27 cellular contexts compared by ENCODE assay signal in the genomic region with DNA sequence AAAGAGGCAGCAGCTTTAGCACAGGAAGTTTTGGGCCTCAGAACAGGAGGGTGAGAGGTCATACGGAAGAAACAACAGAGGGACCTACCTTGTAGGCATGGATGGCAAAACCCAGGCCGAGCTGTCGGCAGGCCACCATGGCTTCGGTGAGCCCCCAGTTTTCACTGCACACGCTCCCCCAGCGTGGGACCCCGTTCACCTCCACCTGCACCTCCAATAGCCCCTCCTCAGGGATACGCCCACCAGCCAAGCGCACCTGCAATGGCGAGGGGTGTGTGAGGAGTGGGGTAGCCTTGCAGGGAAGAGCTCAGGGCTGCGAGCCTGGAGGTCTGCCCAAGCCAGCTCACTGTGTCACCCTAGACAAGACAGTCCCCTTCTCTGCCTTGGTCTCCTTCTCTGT. TPM values are rescaled to one million over a fixed set of nuclear protein-coding genes. Genes with fewer than 3 reads are reported as not detected.
"Had no signal": no experiment of that assay in that cellular context is flagged by ENCODE, and none has a peak within 500 bp of the region (broad histone marks: within the 10 kb centered on the region; RNA-seq: fewer than 3 reads in every experiment).

No MANE protein-coding gene starts in this region.

- H3K4me3 Mint-ChIP-seq: activated CD4-positive, alpha-beta T cell treated with anti-CD3 and anti-CD28 coated beads for 36 hours; activated CD8-positive, alpha-beta T cell treated with anti-CD3 and anti-CD28 coated beads, Interleukin-2, amount 10 ng/mL, durations not matched to agents 7 days and 5 days; activated naive CD8-positive, alpha-beta T cell treated with anti-CD3 and anti-CD28 coated beads, Interleukin-2, amount 50 U/mL, for 24 hours; brain; central memory CD8-positive, alpha-beta T cell had no signal

- H3K27ac Mint-ChIP-seq: activated naive CD8-positive, alpha-beta T cell treated with anti-CD3 and anti-CD28 coated beads, Interleukin-2, amount 50 U/mL, for 24 hours had no signal

- H3K9me3 Mint-ChIP-seq: activated naive CD4-positive, alpha-beta T cell treated with anti-CD3 and anti-CD28 coated beads, Interleukin-2, amount 50 U/mL, for 72 hours; activated naive CD8-positive, alpha-beta T cell treated with anti-CD3 and anti-CD28 coated beads, Interleukin-2, amount 50 U/mL, for 24 hours; brain; central memory CD8-positive, alpha-beta T cell had no signal

- H3K36me3 Mint-ChIP-seq: activated naive CD4-positive, alpha-beta T cell treated with anti-CD3 and anti-CD28 coated beads, Interleukin-2, amount 50 U/mL, for 72 hours; brain had no signal

- H3K9ac ChIP-seq: SK-N-SH had no signal

- H3K9me3 ChIP-seq: Peyer's patch, SJCRH30, SK-N-SH had no signal

- H3K4me1 ChIP-seq: Peyer's patch, SJCRH30 had no signal

- ATAC-seq: activated CD4-positive, alpha-beta T cell treated with anti-CD3 and anti-CD28 coated beads for 36 hours; activated CD8-positive, alpha-beta T cell treated with anti-CD3 and anti-CD28 coated beads, Interleukin-2, amount 10 ng/mL, durations not matched to agents 7 days and 5 days; activated naive CD4-positive, alpha-beta T cell treated with anti-CD3 and anti-CD28 coated beads, Interleukin-2, amount 50 U/mL, for 72 hours; activated naive CD8-positive, alpha-beta T cell treated with anti-CD3 and anti-CD28 coated beads, Interleukin-2, amount 50 U/mL, for 24 hours had no signal

- H3K27me3 ChIP-seq: Peyer's patch, SJCRH30 had no signal

- H3K27me3 Mint-ChIP-seq: activated CD4-positive, alpha-beta T cell treated with anti-CD3 and anti-CD28 coated beads for 36 hours; activated naive CD8-positive, alpha-beta T cell treated with anti-CD3 and anti-CD28 coated beads, Interleukin-2, amount 50 U/mL, for 24 hours; brain; central memory CD8-positive, alpha-beta T cell had no signal

- H3K4me3 ChIP-seq: Peyer's patch, SJCRH30 had no signal

- H3K36me3 ChIP-seq: Peyer's patch had no signal

- DNase-seq: activated CD4-positive, alpha-beta T cell treated with anti-CD3 and anti-CD28 coated beads for 36 hours; activated CD4-positive, alpha-beta T cell treated with anti-CD3 and anti-CD28 coated beads, Interleukin-2, amount 50 U/mL, for 4 hours; activated CD8-positive, alpha-beta memory T cell treated with anti-CD3 and anti-CD28 coated beads, Interleukin-2, amount 50 U/mL, for 48 hours; activated CD8-positive, alpha-beta T cell treated with anti-CD3 and anti-CD28 coated beads, Interleukin-2, amount 10 ng/mL, durations not matched to agents 7 days and 5 days; activated effector memory CD4-positive, alpha-beta T cell treated with anti-CD3 and anti-CD28 coated beads, Interleukin-2, amount 50 U/mL, for 16 hours; activated naive CD4-positive, alpha-beta T cell treated with Interleukin-2 at 50 U/mL for 16 hours; activated naive CD8-positive, alpha-beta T cell treated with anti-CD3 and anti-CD28 coated beads, Interleukin-2, amount 50 U/mL, for 24 hours; activated T-cell treated with anti-CD3 and anti-CD28 coated beads, Interleukin-2, amount 50 U/mL, for 1 hour; amygdala; Kasumi-1; NCI-H1048; NCI-H146; NCI-H187 treated with DMSO at 0.1 percent for 48 hours; NCI-H2081 treated with DMSO at 0.1 percent for 48 hours; NCI-H446; NCI-H524; Peyer's patch; Right ventricle myocardium superior; SJCRH30; SK-N-SH; T-helper 1 cell had no signal

- H3K27ac ChIP-seq: Peyer's patch, RWPE1, SJCRH30, VCaP had no signal

- H3K4me1 Mint-ChIP-seq: activated CD4-positive, alpha-beta T cell treated with anti-CD3 and anti-CD28 coated beads for 36 hours; activated naive CD8-positive, alpha-beta T cell treated with anti-CD3 and anti-CD28 coated beads, Interleukin-2, amount 50 U/mL, for 24 hours had no signal

- H3K4me2 ChIP-seq: SK-N-SH had no signal

RNA-seq across cellular contexts. Expression of a gene that starts 11.3 kb away (rescaled TPM):
- total RNA-seq: activated CD4-positive, alpha-beta T cell treated with anti-CD3 and anti-CD28 coated beads for 36 hours; activated CD8-positive, alpha-beta T cell treated with anti-CD3 and anti-CD28 coated beads, Interleukin-2, amount 10 ng/mL, durations not matched to agents 7 days and 5 days; activated naive CD4-positive, alpha-beta T cell treated with anti-CD3 and anti-CD28 coated beads, Interleukin-2, amount 50 U/mL, for 72 hours; T-helper 2 cell treated with Interferon-gamma antibody and Interleukin-4, amounts not matched to agents 100 ng/mL and 5 ng/mL, for 36 hours had no signal
